In genomic region chr12:60997979-60998378, GRCh38 we compare ENCODE assay signal across 6 cellular contexts.
"Had no signal": no experiment of that assay in that cellular context is flagged by ENCODE, and none has a peak within 500 bp of the region (broad histone marks: within the 10 kb centered on the region; RNA-seq: fewer than 3 reads in every experiment).

No MANE protein-coding gene starts in this region.

- H3K27ac Mint-ChIP-seq: IgD-negative memory B cell had no signal

- H3K27me3 Mint-ChIP-seq: IgD-negative memory B cell had no signal

- ATAC-seq: HepG2, K562 had no signal

- DNase-seq: IMR-90, KBM-7 had no signal

- H3K4me1 Mint-ChIP-seq: IgD-negative memory B cell had no signal

- H3K4me3 ChIP-seq: K562 had no signal

- H3K27ac ChIP-seq: HL-60 had no signal

- H3K36me3 Mint-ChIP-seq: IgD-negative memory B cell had no signal

- H3K4me3 Mint-ChIP-seq: IgD-negative memory B cell had no signal
